Comparison of ENCODE assay signal across 1 cellular context in the genomic region with DNA sequence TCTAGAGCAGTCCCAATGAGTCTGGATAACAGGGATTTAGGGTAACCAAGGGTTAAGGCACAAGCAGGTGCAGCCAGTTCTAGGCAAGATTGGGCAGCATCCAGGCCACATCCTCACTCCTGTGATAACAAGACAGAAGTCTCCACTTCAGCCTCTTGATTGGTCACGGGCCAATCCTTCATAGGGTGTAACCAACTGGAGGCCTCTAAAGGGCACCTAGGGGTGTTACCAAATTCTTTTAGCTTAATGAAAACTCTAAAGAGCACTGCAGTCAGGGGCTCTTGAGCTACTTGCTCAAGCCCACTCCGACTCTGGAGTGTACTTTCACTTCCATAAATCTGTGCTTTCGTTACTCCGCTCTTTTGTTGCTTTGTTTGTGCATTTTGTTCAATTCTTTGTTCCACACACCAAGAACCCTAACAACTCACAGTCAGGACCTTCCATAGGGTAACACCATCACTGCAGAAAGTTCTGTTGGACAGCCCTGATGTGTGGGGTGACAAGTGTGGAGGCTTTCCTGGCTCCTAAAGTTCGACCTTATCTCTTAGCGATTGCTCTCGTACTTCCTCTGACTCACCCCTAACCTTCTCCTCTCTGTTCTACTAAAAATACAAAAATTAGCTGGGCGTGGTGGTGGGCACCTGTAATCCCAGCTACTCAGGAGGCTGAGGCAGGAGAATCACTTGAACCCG.
A peak's percentile ranks its signal among the peaks of the same experiment; 100 is the strongest.
TF ChIP-seq lines count a peak whose summit lies in the region.

No MANE protein-coding gene starts in this region.

TF ChIP-seq in K562, 482 proteins besides CTCF, POLR2A, EP300 and RAD21 (continues in another document):
- TF ChIP-seq MYBL2 (IDR thresholded peaks at IDR 0.05; ENCODE audit: low read depth) (no peak), MYBL2 (CRISPR knock-in tag; IDR thresholded peaks at IDR 0.05; ENCODE audit: borderline replicate concordance) (no peak), TAF9B (IDR thresholded peaks at IDR 0.05; ENCODE audit: partially characterized antibody) (no peak), ZNF584 (CRISPR knock-in tag; IDR thresholded peaks at IDR 0.05; ENCODE audit: low read depth) (no peak), NELFE (IDR thresholded peaks at IDR 0.05; ENCODE audit: insufficient read depth, insufficient read length) (no peak), SAFB2 (IDR thresholded peaks at IDR 0.05; ENCODE audit: borderline replicate concordance, low read depth, low read length, severe bottlenecking) (no peak), XRCC5 (IDR thresholded peaks at IDR 0.05; ENCODE audit: low read depth, low read length) (no peak), ZFP1 (CRISPR knock-in tag; IDR thresholded peaks at IDR 0.05) (no peak), SMC3 (conservative IDR thresholded peaks at IDR 0.05; ENCODE audit: insufficient read depth, low read depth, low read length) (no peak), SLC30A9 (CRISPR knock-in tag; IDR thresholded peaks at IDR 0.05) (no peak), SMARCC2 (IDR thresholded peaks at IDR 0.05; ENCODE audit: low read depth) (peak; percentile 58; the same call in 1 of the 2 replicates), ZNF589 (CRISPR knock-in tag; IDR thresholded peaks at IDR 0.05; ENCODE audit: low read depth) (no peak), SAFB (IDR thresholded peaks at IDR 0.05; ENCODE audit: borderline replicate concordance, low read depth, low read length) (no peak), TAL1 (IDR thresholded peaks at IDR 0.05) (no peak), ZNF766 (CRISPR knock-in tag; conservative IDR thresholded peaks at IDR 0.05) (no peak), EZH2 (IDR thresholded peaks at IDR 0.05; ENCODE audit: borderline replicate concordance, low read depth, low read length) (no peak), ZNF707 (CRISPR knock-in tag; conservative IDR thresholded peaks at IDR 0.05) (no peak), CREM (IDR thresholded peaks at IDR 0.05; ENCODE audit: low read depth) (0 out of 2 replicates have a peak, but pooled peaks have one; percentile 8), JUN (IDR thresholded peaks at IDR 0.05; ENCODE audit: borderline replicate concordance, low read depth, low read length) (peak; percentile 46; the same call in 1 of the 2 replicates), JUN (CRISPR knock-in tag; IDR thresholded peaks at IDR 0.05; ENCODE audit: borderline replicate concordance) (no peak), PHF8 (IDR thresholded peaks at IDR 0.05; ENCODE audit: borderline replicate concordance, low read length) (no peak), MTA1 (IDR thresholded peaks at IDR 0.05; ENCODE audit: borderline replicate concordance) (no peak), TCF7 (IDR thresholded peaks at IDR 0.05; ENCODE audit: borderline replicate concordance) (no peak), RBM22 (IDR thresholded peaks at IDR 0.05; ENCODE audit: low read depth, low read length, poor library complexity, severe bottlenecking) (no peak), TARDBP (IDR thresholded peaks at IDR 0.05) (no peak), ZNF263 (CRISPR knock-in tag; IDR thresholded peaks at IDR 0.05; ENCODE audit: borderline replicate concordance) (no peak), TRIM28 (IDR thresholded peaks at IDR 0.05) (0 out of 2 replicates have a peak, but pooled peaks have one; percentile 45), TGIF2 (CRISPR knock-in tag; IDR thresholded peaks at IDR 0.05) (no peak), ZNF77 (CRISPR knock-in tag; IDR thresholded peaks at IDR 0.05) (no peak), DPF2 (IDR thresholded peaks at IDR 0.05) (peak; percentile 81), SRSF3 (IDR thresholded peaks at IDR 0.05; ENCODE audit: insufficient read depth, low read length) (no peak)
- TF ChIP-seq, protein P1, sequence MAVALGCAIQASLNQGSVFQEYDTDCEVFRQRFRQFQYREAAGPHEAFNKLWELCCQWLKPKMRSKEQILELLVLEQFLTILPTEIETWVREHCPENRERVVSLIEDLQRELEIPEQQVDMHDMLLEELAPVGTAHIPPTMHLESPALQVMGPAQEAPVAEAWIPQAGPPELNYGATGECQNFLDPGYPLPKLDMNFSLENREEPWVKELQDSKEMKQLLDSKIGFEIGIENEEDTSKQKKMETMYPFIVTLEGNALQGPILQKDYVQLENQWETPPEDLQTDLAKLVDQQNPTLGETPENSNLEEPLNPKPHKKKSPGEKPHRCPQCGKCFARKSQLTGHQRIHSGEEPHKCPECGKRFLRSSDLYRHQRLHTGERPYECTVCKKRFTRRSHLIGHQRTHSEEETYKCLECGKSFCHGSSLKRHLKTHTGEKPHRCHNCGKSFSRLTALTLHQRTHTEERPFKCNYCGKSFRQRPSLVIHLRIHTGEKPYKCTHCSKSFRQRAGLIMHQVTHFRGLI (CRISPR knock-in tag; IDR thresholded peaks at IDR 0.05): no peak
- TF ChIP-seq, protein P2, sequence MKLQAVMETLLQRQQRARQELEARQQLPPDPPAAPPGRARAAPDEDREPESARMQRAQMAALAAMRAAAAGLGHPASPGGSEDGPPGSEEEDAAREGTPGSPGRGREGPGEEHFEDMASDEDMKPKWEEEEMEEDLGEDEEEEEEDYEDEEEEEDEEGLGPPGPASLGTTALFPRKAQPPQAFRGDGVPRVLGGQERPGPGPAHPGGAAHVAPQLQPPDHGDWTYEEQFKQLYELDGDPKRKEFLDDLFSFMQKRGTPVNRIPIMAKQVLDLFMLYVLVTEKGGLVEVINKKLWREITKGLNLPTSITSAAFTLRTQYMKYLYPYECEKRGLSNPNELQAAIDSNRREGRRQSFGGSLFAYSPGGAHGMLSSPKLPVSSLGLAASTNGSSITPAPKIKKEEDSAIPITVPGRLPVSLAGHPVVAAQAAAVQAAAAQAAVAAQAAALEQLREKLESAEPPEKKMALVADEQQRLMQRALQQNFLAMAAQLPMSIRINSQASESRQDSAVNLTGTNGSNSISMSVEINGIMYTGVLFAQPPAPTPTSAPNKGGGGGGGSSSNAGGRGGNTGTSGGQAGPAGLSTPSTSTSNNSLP (IDR thresholded peaks at IDR 0.05; ENCODE audit: borderline replicate concordance, low read depth, low read length): no peak
- TF ChIP-seq, protein P3, sequence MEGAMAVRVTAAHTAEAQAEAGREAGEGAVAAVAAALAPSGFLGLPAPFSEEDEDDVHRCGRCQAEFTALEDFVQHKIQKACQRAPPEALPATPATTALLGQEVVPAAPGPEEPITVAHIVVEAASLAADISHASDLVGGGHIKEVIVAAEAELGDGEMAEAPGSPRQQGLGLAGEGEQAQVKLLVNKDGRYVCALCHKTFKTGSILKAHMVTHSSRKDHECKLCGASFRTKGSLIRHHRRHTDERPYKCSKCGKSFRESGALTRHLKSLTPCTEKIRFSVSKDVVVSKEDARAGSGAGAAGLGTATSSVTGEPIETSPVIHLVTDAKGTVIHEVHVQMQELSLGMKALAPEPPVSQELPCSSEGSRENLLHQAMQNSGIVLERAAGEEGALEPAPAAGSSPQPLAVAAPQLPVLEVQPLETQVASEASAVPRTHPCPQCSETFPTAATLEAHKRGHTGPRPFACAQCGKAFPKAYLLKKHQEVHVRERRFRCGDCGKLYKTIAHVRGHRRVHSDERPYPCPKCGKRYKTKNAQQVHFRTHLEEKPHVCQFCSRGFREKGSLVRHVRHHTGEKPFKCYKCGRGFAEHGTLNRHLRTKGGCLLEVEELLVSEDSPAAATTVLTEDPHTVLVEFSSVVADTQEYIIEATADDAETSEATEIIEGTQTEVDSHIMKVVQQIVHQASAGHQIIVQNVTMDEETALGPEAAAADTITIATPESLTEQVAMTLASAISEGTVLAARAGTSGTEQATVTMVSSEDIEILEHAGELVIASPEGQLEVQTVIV (CRISPR knock-in tag; IDR thresholded peaks at IDR 0.05; ENCODE audit: borderline replicate concordance): no peak
- TF ChIP-seq, protein P4, sequence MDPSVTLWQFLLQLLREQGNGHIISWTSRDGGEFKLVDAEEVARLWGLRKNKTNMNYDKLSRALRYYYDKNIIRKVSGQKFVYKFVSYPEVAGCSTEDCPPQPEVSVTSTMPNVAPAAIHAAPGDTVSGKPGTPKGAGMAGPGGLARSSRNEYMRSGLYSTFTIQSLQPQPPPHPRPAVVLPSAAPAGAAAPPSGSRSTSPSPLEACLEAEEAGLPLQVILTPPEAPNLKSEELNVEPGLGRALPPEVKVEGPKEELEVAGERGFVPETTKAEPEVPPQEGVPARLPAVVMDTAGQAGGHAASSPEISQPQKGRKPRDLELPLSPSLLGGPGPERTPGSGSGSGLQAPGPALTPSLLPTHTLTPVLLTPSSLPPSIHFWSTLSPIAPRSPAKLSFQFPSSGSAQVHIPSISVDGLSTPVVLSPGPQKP (CRISPR knock-in tag; IDR thresholded peaks at IDR 0.05): no peak
- TF ChIP-seq, protein P5, sequence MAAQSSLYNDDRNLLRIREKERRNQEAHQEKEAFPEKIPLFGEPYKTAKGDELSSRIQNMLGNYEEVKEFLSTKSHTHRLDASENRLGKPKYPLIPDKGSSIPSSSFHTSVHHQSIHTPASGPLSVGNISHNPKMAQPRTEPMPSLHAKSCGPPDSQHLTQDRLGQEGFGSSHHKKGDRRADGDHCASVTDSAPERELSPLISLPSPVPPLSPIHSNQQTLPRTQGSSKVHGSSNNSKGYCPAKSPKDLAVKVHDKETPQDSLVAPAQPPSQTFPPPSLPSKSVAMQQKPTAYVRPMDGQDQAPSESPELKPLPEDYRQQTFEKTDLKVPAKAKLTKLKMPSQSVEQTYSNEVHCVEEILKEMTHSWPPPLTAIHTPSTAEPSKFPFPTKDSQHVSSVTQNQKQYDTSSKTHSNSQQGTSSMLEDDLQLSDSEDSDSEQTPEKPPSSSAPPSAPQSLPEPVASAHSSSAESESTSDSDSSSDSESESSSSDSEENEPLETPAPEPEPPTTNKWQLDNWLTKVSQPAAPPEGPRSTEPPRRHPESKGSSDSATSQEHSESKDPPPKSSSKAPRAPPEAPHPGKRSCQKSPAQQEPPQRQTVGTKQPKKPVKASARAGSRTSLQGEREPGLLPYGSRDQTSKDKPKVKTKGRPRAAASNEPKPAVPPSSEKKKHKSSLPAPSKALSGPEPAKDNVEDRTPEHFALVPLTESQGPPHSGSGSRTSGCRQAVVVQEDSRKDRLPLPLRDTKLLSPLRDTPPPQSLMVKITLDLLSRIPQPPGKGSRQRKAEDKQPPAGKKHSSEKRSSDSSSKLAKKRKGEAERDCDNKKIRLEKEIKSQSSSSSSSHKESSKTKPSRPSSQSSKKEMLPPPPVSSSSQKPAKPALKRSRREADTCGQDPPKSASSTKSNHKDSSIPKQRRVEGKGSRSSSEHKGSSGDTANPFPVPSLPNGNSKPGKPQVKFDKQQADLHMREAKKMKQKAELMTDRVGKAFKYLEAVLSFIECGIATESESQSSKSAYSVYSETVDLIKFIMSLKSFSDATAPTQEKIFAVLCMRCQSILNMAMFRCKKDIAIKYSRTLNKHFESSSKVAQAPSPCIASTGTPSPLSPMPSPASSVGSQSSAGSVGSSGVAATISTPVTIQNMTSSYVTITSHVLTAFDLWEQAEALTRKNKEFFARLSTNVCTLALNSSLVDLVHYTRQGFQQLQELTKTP (IDR thresholded peaks at IDR 0.05; ENCODE audit: low read depth in 1 of 2, partially characterized antibody in 2 of 2): peak in 1 of 2 experiments; percentile 73
- TF ChIP-seq, protein P6, sequence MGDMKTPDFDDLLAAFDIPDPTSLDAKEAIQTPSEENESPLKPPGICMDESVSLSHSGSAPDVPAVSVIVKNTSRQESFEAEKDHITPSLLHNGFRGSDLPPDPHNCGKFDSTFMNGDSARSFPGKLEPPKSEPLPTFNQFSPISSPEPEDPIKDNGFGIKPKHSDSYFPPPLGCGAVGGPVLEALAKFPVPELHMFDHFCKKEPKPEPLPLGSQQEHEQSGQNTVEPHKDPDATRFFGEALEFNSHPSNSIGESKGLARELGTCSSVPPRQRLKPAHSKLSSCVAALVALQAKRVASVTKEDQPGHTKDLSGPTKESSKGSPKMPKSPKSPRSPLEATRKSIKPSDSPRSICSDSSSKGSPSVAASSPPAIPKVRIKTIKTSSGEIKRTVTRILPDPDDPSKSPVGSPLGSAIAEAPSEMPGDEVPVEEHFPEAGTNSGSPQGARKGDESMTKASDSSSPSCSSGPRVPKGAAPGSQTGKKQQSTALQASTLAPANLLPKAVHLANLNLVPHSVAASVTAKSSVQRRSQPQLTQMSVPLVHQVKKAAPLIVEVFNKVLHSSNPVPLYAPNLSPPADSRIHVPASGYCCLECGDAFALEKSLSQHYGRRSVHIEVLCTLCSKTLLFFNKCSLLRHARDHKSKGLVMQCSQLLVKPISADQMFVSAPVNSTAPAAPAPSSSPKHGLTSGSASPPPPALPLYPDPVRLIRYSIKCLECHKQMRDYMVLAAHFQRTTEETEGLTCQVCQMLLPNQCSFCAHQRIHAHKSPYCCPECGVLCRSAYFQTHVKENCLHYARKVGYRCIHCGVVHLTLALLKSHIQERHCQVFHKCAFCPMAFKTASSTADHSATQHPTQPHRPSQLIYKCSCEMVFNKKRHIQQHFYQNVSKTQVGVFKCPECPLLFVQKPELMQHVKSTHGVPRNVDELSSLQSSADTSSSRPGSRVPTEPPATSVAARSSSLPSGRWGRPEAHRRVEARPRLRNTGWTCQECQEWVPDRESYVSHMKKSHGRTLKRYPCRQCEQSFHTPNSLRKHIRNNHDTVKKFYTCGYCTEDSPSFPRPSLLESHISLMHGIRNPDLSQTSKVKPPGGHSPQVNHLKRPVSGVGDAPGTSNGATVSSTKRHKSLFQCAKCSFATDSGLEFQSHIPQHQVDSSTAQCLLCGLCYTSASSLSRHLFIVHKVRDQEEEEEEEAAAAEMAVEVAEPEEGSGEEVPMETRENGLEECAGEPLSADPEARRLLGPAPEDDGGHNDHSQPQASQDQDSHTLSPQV (IDR thresholded peaks at IDR 0.05): no peak
- TF ChIP-seq, protein P7, sequence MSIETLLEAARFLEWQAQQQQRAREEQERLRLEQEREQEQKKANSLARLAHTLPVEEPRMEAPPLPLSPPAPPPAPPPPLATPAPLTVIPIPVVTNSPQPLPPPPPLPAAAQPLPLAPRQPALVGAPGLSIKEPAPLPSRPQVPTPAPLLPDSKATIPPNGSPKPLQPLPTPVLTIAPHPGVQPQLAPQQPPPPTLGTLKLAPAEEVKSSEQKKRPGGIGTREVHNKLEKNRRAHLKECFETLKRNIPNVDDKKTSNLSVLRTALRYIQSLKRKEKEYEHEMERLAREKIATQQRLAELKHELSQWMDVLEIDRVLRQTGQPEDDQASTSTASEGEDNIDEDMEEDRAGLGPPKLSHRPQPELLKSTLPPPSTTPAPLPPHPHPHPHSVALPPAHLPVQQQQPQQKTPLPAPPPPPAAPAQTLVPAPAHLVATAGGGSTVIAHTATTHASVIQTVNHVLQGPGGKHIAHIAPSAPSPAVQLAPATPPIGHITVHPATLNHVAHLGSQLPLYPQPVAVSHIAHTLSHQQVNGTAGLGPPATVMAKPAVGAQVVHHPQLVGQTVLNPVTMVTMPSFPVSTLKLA (conservative IDR thresholded peaks at IDR 0.05): no peak
- TF ChIP-seq, protein P8, sequence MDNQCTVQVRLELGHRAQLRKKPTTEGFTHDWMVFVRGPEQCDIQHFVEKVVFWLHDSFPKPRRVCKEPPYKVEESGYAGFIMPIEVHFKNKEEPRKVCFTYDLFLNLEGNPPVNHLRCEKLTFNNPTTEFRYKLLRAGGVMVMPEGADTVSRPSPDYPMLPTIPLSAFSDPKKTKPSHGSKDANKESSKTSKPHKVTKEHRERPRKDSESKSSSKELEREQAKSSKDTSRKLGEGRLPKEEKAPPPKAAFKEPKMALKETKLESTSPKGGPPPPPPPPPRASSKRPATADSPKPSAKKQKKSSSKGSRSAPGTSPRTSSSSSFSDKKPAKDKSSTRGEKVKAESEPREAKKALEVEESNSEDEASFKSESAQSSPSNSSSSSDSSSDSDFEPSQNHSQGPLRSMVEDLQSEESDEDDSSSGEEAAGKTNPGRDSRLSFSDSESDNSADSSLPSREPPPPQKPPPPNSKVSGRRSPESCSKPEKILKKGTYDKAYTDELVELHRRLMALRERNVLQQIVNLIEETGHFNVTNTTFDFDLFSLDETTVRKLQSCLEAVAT (IDR thresholded peaks at IDR 0.05): peak in 1 of 2 experiments; percentile 86; a peak in 2 of 4 replicates
